In genomic region chr5:179559280-179560252, GRCh38 we compare ENCODE assay signal across 1 cellular context.
TF ChIP-seq lines count a peak whose summit lies in the region.

No MANE protein-coding gene starts in this region.

TF ChIP-seq in HepG2, 621 proteins besides CTCF, POLR2A, EP300 and RAD21 (continued from another document and continues in another):
- TF ChIP-seq SRSF9 (IDR thresholded peaks at IDR 0.05; ENCODE audit: borderline replicate concordance, insufficient read depth, low read depth, low read length, poor library complexity, severe bottlenecking) (no peak), ZNF234 (CRISPR knock-in tag; conservative IDR thresholded peaks at IDR 0.05) (no peak), ZFP1 (CRISPR knock-in tag; IDR thresholded peaks at IDR 0.05) (no peak), ZFP36L2 (CRISPR knock-in tag; IDR thresholded peaks at IDR 0.05) (no peak), NCOA2 (CRISPR knock-in tag; IDR thresholded peaks at IDR 0.05) (no peak), RARG (CRISPR knock-in tag; IDR thresholded peaks at IDR 0.05; ENCODE audit: low read depth) (no peak), BRD4 (CRISPR knock-in tag; IDR thresholded peaks at IDR 0.05) (no peak), ELF1 (CRISPR knock-in tag; IDR thresholded peaks at IDR 0.05) (peak; percentile 53; the same call in 1 of the 2 replicates), ADNP (CRISPR knock-in tag; IDR thresholded peaks at IDR 0.05) (no peak), ZNF879 (CRISPR knock-in tag; IDR thresholded peaks at IDR 0.05) (no peak), ZFP36L1 (CRISPR knock-in tag; IDR thresholded peaks at IDR 0.05) (0 out of 2 replicates have a peak, but pooled peaks have one; percentile 37), ZNF605 (CRISPR knock-in tag; IDR thresholded peaks at IDR 0.05) (no peak), HNF4G (IDR thresholded peaks at IDR 0.05; ENCODE audit: borderline replicate concordance, low read depth, low read length) (no peak), HNF4G (CRISPR knock-in tag; IDR thresholded peaks at IDR 0.05; ENCODE audit: borderline replicate concordance, low read depth) (no peak), AGO1 (IDR thresholded peaks at IDR 0.05; ENCODE audit: low read depth, low read length, poor library complexity, severe bottlenecking) (peak; percentile 30), ZNF749 (CRISPR knock-in tag; IDR thresholded peaks at IDR 0.05; ENCODE audit: borderline replicate concordance) (no peak), BRF2 (CRISPR knock-in tag; IDR thresholded peaks at IDR 0.05) (no peak), SSRP1 (CRISPR knock-in tag; IDR thresholded peaks at IDR 0.05) (no peak), ISX (CRISPR knock-in tag; conservative IDR thresholded peaks at IDR 0.05) (no peak), ZNF792 (CRISPR knock-in tag; IDR thresholded peaks at IDR 0.05) (0 out of 2 replicates have a peak, but pooled peaks have one; percentile 37), KDM5B (CRISPR knock-in tag; IDR thresholded peaks at IDR 0.05; ENCODE audit: borderline replicate concordance) (no peak), ZSCAN9 (CRISPR knock-in tag; IDR thresholded peaks at IDR 0.05; ENCODE audit: borderline replicate concordance) (no peak), PTBP1 (IDR thresholded peaks at IDR 0.05; ENCODE audit: low read depth, low read length, poor library complexity, severe bottlenecking) (peak; percentile 38), ZNF672 (CRISPR knock-in tag; IDR thresholded peaks at IDR 0.05) (no peak), ZZZ3 (CRISPR knock-in tag; IDR thresholded peaks at IDR 0.05; ENCODE audit: borderline replicate concordance) (0 out of 2 replicates have a peak, but pooled peaks have one; percentile 31), ERF (CRISPR knock-in tag; IDR thresholded peaks at IDR 0.05) (no peak), ZNF263 (CRISPR knock-in tag; IDR thresholded peaks at IDR 0.05) (no peak), ZNF251 (CRISPR knock-in tag; IDR thresholded peaks at IDR 0.05) (no peak), REL (CRISPR knock-in tag; conservative IDR thresholded peaks at IDR 0.05) (no peak), ZNF180 (CRISPR knock-in tag; IDR thresholded peaks at IDR 0.05; ENCODE audit: borderline replicate concordance, low read depth) (no peak), ZBTB20 (CRISPR knock-in tag; IDR thresholded peaks at IDR 0.05; ENCODE audit: borderline replicate concordance, low read depth) (no peak), HOXA3 (CRISPR knock-in tag; IDR thresholded peaks at IDR 0.05) (peak; percentile 38), U2AF2 (IDR thresholded peaks at IDR 0.05; ENCODE audit: low read depth, low read length) (no peak), NKX3-1 (CRISPR knock-in tag; IDR thresholded peaks at IDR 0.05) (no peak), SMC3 (IDR thresholded peaks at IDR 0.05; ENCODE audit: low read length) (no peak), RFX5 (IDR thresholded peaks at IDR 0.05; ENCODE audit: low read depth, low read length) (no peak), ZNF761 (CRISPR knock-in tag; conservative IDR thresholded peaks at IDR 0.05) (no peak), STAG1 (CRISPR knock-in tag; IDR thresholded peaks at IDR 0.05) (no peak), RFX1 (IDR thresholded peaks at IDR 0.05) (peak; percentile 92), ZNF703 (CRISPR knock-in tag; IDR thresholded peaks at IDR 0.05; ENCODE audit: borderline replicate concordance) (no peak), GABPB1 (CRISPR knock-in tag; IDR thresholded peaks at IDR 0.05) (peak; percentile 69), GATAD1 (CRISPR knock-in tag; IDR thresholded peaks at IDR 0.05) (peak; percentile 50; the same call in 1 of the 2 replicates), ZNF441 (CRISPR knock-in tag; IDR thresholded peaks at IDR 0.05; ENCODE audit: borderline replicate concordance) (no peak), PAF1 (CRISPR knock-in tag; IDR thresholded peaks at IDR 0.05) (no peak), HOXD1 (CRISPR knock-in tag; IDR thresholded peaks at IDR 0.05) (no peak), NFAT5 (CRISPR knock-in tag; IDR thresholded peaks at IDR 0.05) (no peak), ZNF414 (CRISPR knock-in tag; IDR thresholded peaks at IDR 0.05) (no peak)
- TF ChIP-seq, protein P1, sequence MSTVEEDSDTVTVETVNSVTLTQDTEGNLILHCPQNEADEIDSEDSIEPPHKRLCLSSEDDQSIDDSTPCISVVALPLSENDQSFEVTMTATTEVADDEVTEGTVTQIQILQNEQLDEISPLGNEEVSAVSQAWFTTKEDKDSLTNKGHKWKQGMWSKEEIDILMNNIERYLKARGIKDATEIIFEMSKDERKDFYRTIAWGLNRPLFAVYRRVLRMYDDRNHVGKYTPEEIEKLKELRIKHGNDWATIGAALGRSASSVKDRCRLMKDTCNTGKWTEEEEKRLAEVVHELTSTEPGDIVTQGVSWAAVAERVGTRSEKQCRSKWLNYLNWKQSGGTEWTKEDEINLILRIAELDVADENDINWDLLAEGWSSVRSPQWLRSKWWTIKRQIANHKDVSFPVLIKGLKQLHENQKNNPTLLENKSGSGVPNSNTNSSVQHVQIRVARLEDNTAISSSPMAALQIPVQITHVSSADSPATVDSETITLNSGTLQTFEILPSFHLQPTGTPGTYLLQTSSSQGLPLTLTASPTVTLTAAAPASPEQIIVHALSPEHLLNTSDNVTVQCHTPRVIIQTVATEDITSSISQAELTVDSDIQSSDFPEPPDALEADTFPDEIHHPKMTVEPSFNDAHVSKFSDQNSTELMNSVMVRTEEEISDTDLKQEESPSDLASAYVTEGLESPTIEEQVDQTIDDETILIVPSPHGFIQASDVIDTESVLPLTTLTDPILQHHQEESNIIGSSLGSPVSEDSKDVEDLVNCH (CRISPR knock-in tag; IDR thresholded peaks at IDR 0.05) = no peak
- TF ChIP-seq, protein P2, sequence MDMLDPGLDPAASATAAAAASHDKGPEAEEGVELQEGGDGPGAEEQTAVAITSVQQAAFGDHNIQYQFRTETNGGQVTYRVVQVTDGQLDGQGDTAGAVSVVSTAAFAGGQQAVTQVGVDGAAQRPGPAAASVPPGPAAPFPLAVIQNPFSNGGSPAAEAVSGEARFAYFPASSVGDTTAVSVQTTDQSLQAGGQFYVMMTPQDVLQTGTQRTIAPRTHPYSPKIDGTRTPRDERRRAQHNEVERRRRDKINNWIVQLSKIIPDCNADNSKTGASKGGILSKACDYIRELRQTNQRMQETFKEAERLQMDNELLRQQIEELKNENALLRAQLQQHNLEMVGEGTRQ (IDR thresholded peaks at IDR 0.05; ENCODE audit: low read depth, low read length) = no peak
- TF ChIP-seq, protein P2 (CRISPR knock-in tag; IDR thresholded peaks at IDR 0.05; ENCODE audit: borderline replicate concordance) = no peak
- TF ChIP-seq, protein P3, sequence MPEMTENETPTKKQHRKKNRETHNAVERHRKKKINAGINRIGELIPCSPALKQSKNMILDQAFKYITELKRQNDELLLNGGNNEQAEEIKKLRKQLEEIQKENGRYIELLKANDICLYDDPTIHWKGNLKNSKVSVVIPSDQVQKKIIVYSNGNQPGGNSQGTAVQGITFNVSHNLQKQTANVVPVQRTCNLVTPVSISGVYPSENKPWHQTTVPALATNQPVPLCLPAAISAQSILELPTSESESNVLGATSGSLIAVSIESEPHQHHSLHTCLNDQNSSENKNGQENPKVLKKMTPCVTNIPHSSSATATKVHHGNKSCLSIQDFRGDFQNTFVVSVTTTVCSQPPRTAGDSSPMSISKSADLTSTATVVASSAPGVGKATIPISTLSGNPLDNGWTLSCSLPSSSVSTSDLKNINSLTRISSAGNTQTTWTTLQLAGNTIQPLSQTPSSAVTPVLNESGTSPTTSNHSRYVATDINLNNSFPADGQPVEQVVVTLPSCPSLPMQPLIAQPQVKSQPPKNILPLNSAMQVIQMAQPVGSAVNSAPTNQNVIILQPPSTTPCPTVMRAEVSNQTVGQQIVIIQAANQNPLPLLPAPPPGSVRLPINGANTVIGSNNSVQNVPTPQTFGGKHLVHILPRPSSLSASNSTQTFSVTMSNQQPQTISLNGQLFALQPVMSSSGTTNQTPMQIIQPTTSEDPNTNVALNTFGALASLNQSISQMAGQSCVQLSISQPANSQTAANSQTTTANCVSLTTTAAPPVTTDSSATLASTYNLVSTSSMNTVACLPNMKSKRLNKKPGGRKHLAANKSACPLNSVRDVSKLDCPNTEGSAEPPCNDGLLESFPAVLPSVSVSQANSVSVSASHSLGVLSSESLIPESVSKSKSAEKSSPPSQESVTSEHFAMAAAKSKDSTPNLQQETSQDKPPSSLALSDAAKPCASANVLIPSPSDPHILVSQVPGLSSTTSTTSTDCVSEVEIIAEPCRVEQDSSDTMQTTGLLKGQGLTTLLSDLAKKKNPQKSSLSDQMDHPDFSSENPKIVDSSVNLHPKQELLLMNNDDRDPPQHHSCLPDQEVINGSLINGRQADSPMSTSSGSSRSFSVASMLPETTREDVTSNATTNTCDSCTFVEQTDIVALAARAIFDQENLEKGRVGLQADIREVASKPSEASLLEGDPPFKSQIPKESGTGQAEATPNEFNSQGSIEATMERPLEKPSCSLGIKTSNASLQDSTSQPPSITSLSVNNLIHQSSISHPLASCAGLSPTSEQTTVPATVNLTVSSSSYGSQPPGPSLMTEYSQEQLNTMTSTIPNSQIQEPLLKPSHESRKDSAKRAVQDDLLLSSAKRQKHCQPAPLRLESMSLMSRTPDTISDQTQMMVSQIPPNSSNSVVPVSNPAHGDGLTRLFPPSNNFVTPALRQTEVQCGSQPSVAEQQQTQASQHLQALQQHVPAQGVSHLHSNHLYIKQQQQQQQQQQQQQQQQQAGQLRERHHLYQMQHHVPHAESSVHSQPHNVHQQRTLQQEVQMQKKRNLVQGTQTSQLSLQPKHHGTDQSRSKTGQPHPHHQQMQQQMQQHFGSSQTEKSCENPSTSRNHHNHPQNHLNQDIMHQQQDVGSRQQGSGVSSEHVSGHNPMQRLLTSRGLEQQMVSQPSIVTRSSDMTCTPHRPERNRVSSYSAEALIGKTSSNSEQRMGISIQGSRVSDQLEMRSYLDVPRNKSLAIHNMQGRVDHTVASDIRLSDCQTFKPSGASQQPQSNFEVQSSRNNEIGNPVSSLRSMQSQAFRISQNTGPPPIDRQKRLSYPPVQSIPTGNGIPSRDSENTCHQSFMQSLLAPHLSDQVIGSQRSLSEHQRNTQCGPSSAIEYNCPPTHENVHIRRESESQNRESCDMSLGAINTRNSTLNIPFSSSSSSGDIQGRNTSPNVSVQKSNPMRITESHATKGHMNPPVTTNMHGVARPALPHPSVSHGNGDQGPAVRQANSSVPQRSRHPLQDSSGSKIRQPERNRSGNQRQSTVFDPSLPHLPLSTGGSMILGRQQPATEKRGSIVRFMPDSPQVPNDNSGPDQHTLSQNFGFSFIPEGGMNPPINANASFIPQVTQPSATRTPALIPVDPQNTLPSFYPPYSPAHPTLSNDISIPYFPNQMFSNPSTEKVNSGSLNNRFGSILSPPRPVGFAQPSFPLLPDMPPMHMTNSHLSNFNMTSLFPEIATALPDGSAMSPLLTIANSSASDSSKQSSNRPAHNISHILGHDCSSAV (CRISPR knock-in tag; IDR thresholded peaks at IDR 0.05; ENCODE audit: borderline replicate concordance) = no peak
